33 cellular contexts compared by ENCODE assay signal in the genomic region with DNA sequence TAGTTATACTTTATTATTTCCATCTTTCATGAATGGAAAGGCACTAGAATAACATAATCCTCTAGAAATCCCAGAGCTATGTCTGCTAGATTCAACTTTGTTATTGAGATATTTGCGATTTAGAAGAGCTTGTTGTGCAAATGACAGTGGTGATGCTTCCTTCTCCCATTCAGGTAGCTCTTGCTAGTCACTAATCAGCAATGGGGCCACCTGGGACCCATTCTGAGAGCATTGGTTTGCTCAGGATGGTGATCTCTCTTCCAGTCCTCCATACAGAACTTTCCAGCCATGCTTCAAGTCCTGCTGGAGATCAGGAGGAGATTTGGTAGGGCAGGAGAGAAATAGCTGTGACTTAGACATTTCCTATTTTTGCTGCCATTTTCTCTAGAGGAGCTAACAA.
"Had no signal": no experiment of that assay in that cellular context is flagged by ENCODE, and none has a peak within 500 bp of the region (broad histone marks: within the 10 kb centered on the region; RNA-seq: fewer than 3 reads in every experiment).

No MANE protein-coding gene starts in this region.

- H3K9me3 Mint-ChIP-seq: activated CD4-positive, alpha-beta memory T cell treated with anti-CD3 and anti-CD28 coated beads for 36 hours; activated CD4-positive, alpha-beta T cell treated with anti-CD3 and anti-CD28 coated beads, Interleukin-2, amount 10 ng/mL, durations not matched to agents 24 days and 14 days; activated CD8-positive, alpha-beta T cell treated with anti-CD3 and anti-CD28 coated beads for 36 hours; activated naive CD4-positive, alpha-beta T cell treated with anti-CD3 and anti-CD28 coated beads, Interleukin-2, amount 10 ng/mL, durations not matched to agents 7 days and 5 days; activated naive CD4-positive, alpha-beta T cell treated with anti-CD3 and anti-CD28 coated beads, Interleukin-2, amount 50 U/mL, for 24 hours; activated naive CD8-positive, alpha-beta T cell treated with anti-CD3 and anti-CD28 coated beads, Interleukin-2, amount 10 ng/mL, durations not matched to agents 7 days and 5 days; activated naive CD8-positive, alpha-beta T cell treated with anti-CD3 and anti-CD28 coated beads, Interleukin-2, amount 50 U/mL, for 24 hours; activated T-cell treated with anti-CD3 and anti-CD28 coated beads, Interleukin-2, amount 50 U/mL, for 4 hours; activated T-cell treated with anti-CD3 and anti-CD28 coated beads, Interleukin-2, amount 50 U/mL, for 72 hours; activated T-helper 2 cell treated with anti-CD3 and anti-CD28 coated beads, Interferon-gamma antibody, Interleukin-2, Interleukin-4, amounts not matched to agents 10 μg/mL and 5 μg/mL and 100 μg/mL, durations not matched to agents 14 hours and 24 hours and 36 hours; brain; T-helper 1 cell treated with Interleukin-12 subunit alpha and Interleukin-12 subunit beta and Interleukin-4 antibody, amounts not matched to agents 30 μg/mL and 1 μg/mL, for 36 hours; T-helper 2 cell treated with Interferon-gamma antibody and Interleukin-4, amounts not matched to agents 5 μg/mL and 100 μg/mL, for 36 hours had no signal

- H3K27ac Mint-ChIP-seq: activated CD4-positive, alpha-beta memory T cell treated with anti-CD3 and anti-CD28 coated beads for 36 hours; activated CD4-positive, alpha-beta T cell treated with anti-CD3 and anti-CD28 coated beads, Interleukin-2, amount 10 ng/mL, durations not matched to agents 24 days and 14 days; activated CD8-positive, alpha-beta T cell treated with anti-CD3 and anti-CD28 coated beads for 36 hours; activated naive CD4-positive, alpha-beta T cell treated with anti-CD3 and anti-CD28 coated beads, Interleukin-2, amount 10 ng/mL, durations not matched to agents 7 days and 5 days; activated naive CD4-positive, alpha-beta T cell treated with anti-CD3 and anti-CD28 coated beads, Interleukin-2, amount 50 U/mL, for 24 hours; activated naive CD8-positive, alpha-beta T cell; activated naive CD8-positive, alpha-beta T cell treated with anti-CD3 and anti-CD28 coated beads, Interleukin-2, amount 10 ng/mL, durations not matched to agents 7 days and 5 days; activated naive CD8-positive, alpha-beta T cell treated with anti-CD3 and anti-CD28 coated beads, Interleukin-2, amount 50 U/mL, for 24 hours; activated T-cell treated with anti-CD3 and anti-CD28 coated beads, Interleukin-2, amount 50 U/mL, for 72 hours; activated T-helper 2 cell treated with anti-CD3 and anti-CD28 coated beads, Interferon-gamma antibody, Interleukin-2, Interleukin-4, amounts not matched to agents 10 μg/mL and 5 μg/mL and 100 μg/mL, durations not matched to agents 14 hours and 24 hours and 36 hours; brain; T-helper 1 cell treated with Interleukin-12 subunit alpha and Interleukin-12 subunit beta and Interleukin-4 antibody, amounts not matched to agents 30 μg/mL and 1 μg/mL, for 36 hours; T-helper 2 cell treated with Interferon-gamma antibody and Interleukin-4, amounts not matched to agents 5 μg/mL and 100 μg/mL, for 36 hours had no signal

- H3K4me1 Mint-ChIP-seq: activated CD4-positive, alpha-beta T cell treated with anti-CD3 and anti-CD28 coated beads, Interleukin-2, amount 10 ng/mL, durations not matched to agents 24 days and 14 days; activated naive CD4-positive, alpha-beta T cell treated with anti-CD3 and anti-CD28 coated beads, Interleukin-2, amount 10 ng/mL, durations not matched to agents 7 days and 5 days; activated naive CD4-positive, alpha-beta T cell treated with anti-CD3 and anti-CD28 coated beads, Interleukin-2, amount 50 U/mL, for 24 hours; activated naive CD8-positive, alpha-beta T cell treated with anti-CD3 and anti-CD28 coated beads, Interleukin-2, amount 10 ng/mL, durations not matched to agents 7 days and 5 days; activated naive CD8-positive, alpha-beta T cell treated with anti-CD3 and anti-CD28 coated beads, Interleukin-2, amount 50 U/mL, for 24 hours; brain had no signal

- ATAC-seq: activated CD4-positive, CD25-positive, alpha-beta regulatory T cell treated with anti-CD3 and anti-CD28 coated beads, Interleukin-2, amount 50 U/mL, for 24 hours; activated CD8-positive, alpha-beta T cell treated with anti-CD3 and anti-CD28 coated beads for 36 hours; activated naive CD8-positive, alpha-beta T cell treated with anti-CD3 and anti-CD28 coated beads, Interleukin-2, amount 50 U/mL, for 24 hours; activated T-cell treated with anti-CD3 and anti-CD28 coated beads, Interleukin-2, amount 50 U/mL, for 4 hours; activated T-cell treated with anti-CD3 and anti-CD28 coated beads, Interleukin-2, amount 50 U/mL, for 72 hours had no signal

- DNase-seq: activated CD4-positive, alpha-beta memory T cell treated with anti-CD3 and anti-CD28 coated beads for 36 hours; activated CD4-positive, alpha-beta T cell treated with anti-CD3 and anti-CD28 coated beads for 4 hours; activated CD4-positive, alpha-beta T cell treated with anti-CD3 and anti-CD28 coated beads, Interleukin-2, amount 10 ng/mL, durations not matched to agents 24 days and 14 days; activated CD4-positive, alpha-beta T cell treated with anti-CD3 and anti-CD28 coated beads, Interleukin-2, amount 50 U/mL, for 1 hour; activated CD4-positive, alpha-beta T cell treated with anti-CD3 and anti-CD28 coated beads, Interleukin-2, amount 50 U/mL, for 4 hours; activated CD4-positive, CD25-positive, alpha-beta regulatory T cell; activated CD8-positive, alpha-beta memory T cell treated with anti-CD3 and anti-CD28 coated beads, Interleukin-2, amount 50 U/mL, for 4 hours; activated CD8-positive, alpha-beta T cell treated with anti-CD3 and anti-CD28 coated beads for 36 hours; activated effector memory CD4-positive, alpha-beta T cell treated with Interleukin-2 at 50 U/mL for 16 hours; activated gamma-delta T cell; activated naive CD4-positive, alpha-beta T cell treated with anti-CD3 and anti-CD28 coated beads, Interleukin-2, amount 10 ng/mL, durations not matched to agents 7 days and 5 days; activated naive CD4-positive, alpha-beta T cell treated with Interleukin-2 at 50 U/mL for 16 hours; activated naive CD8-positive, alpha-beta T cell treated with anti-CD3 and anti-CD28 coated beads, Interleukin-2, amount 10 ng/mL, durations not matched to agents 7 days and 5 days; activated naive CD8-positive, alpha-beta T cell treated with anti-CD3 and anti-CD28 coated beads, Interleukin-2, amount 50 U/mL, for 24 hours; activated T-cell treated with anti-CD3 and anti-CD28 coated beads for 4 hours; activated T-cell treated with anti-CD3 and anti-CD28 coated beads, Interleukin-2, amount 50 U/mL, for 1 hour; activated T-cell treated with anti-CD3 and anti-CD28 coated beads, Interleukin-2, amount 50 U/mL, for 4 hours; activated T-cell treated with anti-CD3 and anti-CD28 coated beads, Interleukin-2, amount 50 U/mL, for 72 hours; amygdala; anterior cingulate cortex; central memory CD4-positive, alpha-beta T cell; T-helper 2 cell; T-helper 9 cell had no signal

- H3K9me3 ChIP-seq: ascending aorta had no signal

- H3K4me3 Mint-ChIP-seq: activated CD4-positive, alpha-beta memory T cell treated with anti-CD3 and anti-CD28 coated beads for 36 hours; activated CD4-positive, alpha-beta T cell treated with anti-CD3 and anti-CD28 coated beads, Interleukin-2, amount 10 ng/mL, durations not matched to agents 24 days and 14 days; activated CD8-positive, alpha-beta T cell treated with anti-CD3 and anti-CD28 coated beads for 36 hours; activated naive CD4-positive, alpha-beta T cell treated with anti-CD3 and anti-CD28 coated beads, Interleukin-2, amount 10 ng/mL, durations not matched to agents 7 days and 5 days; activated naive CD4-positive, alpha-beta T cell treated with anti-CD3 and anti-CD28 coated beads, Interleukin-2, amount 50 U/mL, for 24 hours; activated naive CD8-positive, alpha-beta T cell; activated naive CD8-positive, alpha-beta T cell treated with anti-CD3 and anti-CD28 coated beads, Interleukin-2, amount 10 ng/mL, durations not matched to agents 7 days and 5 days; activated naive CD8-positive, alpha-beta T cell treated with anti-CD3 and anti-CD28 coated beads, Interleukin-2, amount 50 U/mL, for 24 hours; activated T-cell treated with anti-CD3 and anti-CD28 coated beads, Interleukin-2, amount 50 U/mL, for 4 hours; activated T-cell treated with anti-CD3 and anti-CD28 coated beads, Interleukin-2, amount 50 U/mL, for 72 hours; brain; T-helper 1 cell treated with Interleukin-12 subunit alpha and Interleukin-12 subunit beta and Interleukin-4 antibody, amounts not matched to agents 30 μg/mL and 1 μg/mL, for 36 hours; T-helper 2 cell treated with Interferon-gamma antibody and Interleukin-4, amounts not matched to agents 5 μg/mL and 100 μg/mL, for 36 hours had no signal

- H3K36me3 ChIP-seq: cardiac muscle cell had no signal

- H3K27me3 Mint-ChIP-seq: activated CD4-positive, alpha-beta memory T cell treated with anti-CD3 and anti-CD28 coated beads for 36 hours; activated naive CD4-positive, alpha-beta T cell treated with anti-CD3 and anti-CD28 coated beads, Interleukin-2, amount 10 ng/mL, durations not matched to agents 7 days and 5 days; activated naive CD8-positive, alpha-beta T cell had no signal

- H3K4me3 ChIP-seq: ascending aorta, cardiac muscle cell had no signal

- H3K4me1 ChIP-seq: ascending aorta had no signal

- H3K36me3 Mint-ChIP-seq: activated CD4-positive, alpha-beta memory T cell treated with anti-CD3 and anti-CD28 coated beads for 36 hours; activated naive CD4-positive, alpha-beta T cell treated with anti-CD3 and anti-CD28 coated beads, Interleukin-2, amount 10 ng/mL, durations not matched to agents 7 days and 5 days; activated naive CD4-positive, alpha-beta T cell treated with anti-CD3 and anti-CD28 coated beads, Interleukin-2, amount 50 U/mL, for 24 hours; activated naive CD8-positive, alpha-beta T cell; activated naive CD8-positive, alpha-beta T cell treated with anti-CD3 and anti-CD28 coated beads, Interleukin-2, amount 10 ng/mL, durations not matched to agents 7 days and 5 days; brain had no signal

- H3K27me3 ChIP-seq: ascending aorta, cardiac muscle cell had no signal

- H3K27ac ChIP-seq: ascending aorta, cardiac muscle cell, VCaP had no signal
